Comparison of ENCODE assay signal across 2 cellular contexts in the genomic region with DNA sequence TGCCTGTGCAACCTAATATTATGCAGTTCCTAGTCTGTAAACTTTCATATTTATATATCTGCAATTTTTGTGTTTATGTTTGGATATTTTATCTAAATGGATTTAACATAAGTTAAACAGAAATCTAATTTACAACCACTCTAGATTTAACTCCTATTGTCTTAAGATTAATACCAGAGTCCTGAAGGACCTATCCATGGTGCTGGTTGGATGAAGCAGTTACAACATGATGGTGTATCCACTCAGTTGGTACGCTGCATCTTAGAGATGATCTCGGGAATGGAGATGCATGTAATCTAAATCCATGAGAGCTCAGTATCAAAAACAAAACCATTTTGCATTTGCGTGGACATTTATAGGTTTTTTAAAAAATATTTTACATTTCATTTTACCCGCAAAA.
A peak's percentile ranks its signal among the peaks of the same experiment; 100 is the strongest.
TF ChIP-seq lines count a peak whose summit lies in the region.

No MANE protein-coding gene starts in this region.

TF ChIP-seq in HepG2, 621 proteins besides CTCF, POLR2A, EP300 and RAD21:
- TF ChIP-seq, protein P1, sequence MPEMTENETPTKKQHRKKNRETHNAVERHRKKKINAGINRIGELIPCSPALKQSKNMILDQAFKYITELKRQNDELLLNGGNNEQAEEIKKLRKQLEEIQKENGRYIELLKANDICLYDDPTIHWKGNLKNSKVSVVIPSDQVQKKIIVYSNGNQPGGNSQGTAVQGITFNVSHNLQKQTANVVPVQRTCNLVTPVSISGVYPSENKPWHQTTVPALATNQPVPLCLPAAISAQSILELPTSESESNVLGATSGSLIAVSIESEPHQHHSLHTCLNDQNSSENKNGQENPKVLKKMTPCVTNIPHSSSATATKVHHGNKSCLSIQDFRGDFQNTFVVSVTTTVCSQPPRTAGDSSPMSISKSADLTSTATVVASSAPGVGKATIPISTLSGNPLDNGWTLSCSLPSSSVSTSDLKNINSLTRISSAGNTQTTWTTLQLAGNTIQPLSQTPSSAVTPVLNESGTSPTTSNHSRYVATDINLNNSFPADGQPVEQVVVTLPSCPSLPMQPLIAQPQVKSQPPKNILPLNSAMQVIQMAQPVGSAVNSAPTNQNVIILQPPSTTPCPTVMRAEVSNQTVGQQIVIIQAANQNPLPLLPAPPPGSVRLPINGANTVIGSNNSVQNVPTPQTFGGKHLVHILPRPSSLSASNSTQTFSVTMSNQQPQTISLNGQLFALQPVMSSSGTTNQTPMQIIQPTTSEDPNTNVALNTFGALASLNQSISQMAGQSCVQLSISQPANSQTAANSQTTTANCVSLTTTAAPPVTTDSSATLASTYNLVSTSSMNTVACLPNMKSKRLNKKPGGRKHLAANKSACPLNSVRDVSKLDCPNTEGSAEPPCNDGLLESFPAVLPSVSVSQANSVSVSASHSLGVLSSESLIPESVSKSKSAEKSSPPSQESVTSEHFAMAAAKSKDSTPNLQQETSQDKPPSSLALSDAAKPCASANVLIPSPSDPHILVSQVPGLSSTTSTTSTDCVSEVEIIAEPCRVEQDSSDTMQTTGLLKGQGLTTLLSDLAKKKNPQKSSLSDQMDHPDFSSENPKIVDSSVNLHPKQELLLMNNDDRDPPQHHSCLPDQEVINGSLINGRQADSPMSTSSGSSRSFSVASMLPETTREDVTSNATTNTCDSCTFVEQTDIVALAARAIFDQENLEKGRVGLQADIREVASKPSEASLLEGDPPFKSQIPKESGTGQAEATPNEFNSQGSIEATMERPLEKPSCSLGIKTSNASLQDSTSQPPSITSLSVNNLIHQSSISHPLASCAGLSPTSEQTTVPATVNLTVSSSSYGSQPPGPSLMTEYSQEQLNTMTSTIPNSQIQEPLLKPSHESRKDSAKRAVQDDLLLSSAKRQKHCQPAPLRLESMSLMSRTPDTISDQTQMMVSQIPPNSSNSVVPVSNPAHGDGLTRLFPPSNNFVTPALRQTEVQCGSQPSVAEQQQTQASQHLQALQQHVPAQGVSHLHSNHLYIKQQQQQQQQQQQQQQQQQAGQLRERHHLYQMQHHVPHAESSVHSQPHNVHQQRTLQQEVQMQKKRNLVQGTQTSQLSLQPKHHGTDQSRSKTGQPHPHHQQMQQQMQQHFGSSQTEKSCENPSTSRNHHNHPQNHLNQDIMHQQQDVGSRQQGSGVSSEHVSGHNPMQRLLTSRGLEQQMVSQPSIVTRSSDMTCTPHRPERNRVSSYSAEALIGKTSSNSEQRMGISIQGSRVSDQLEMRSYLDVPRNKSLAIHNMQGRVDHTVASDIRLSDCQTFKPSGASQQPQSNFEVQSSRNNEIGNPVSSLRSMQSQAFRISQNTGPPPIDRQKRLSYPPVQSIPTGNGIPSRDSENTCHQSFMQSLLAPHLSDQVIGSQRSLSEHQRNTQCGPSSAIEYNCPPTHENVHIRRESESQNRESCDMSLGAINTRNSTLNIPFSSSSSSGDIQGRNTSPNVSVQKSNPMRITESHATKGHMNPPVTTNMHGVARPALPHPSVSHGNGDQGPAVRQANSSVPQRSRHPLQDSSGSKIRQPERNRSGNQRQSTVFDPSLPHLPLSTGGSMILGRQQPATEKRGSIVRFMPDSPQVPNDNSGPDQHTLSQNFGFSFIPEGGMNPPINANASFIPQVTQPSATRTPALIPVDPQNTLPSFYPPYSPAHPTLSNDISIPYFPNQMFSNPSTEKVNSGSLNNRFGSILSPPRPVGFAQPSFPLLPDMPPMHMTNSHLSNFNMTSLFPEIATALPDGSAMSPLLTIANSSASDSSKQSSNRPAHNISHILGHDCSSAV (CRISPR knock-in tag; IDR thresholded peaks at IDR 0.05; ENCODE audit: borderline replicate concordance) = no peak
- no peak for TF ChIP-seq ZNF224 (CRISPR knock-in tag; IDR thresholded peaks at IDR 0.05)
- TF ChIP-seq MIER2 (CRISPR knock-in tag; IDR thresholded peaks at IDR 0.05) = peak; percentile 70; the same call in 1 of the 2 replicates
- no peak for TF ChIP-seq MAF1 (CRISPR knock-in tag; IDR thresholded peaks at IDR 0.05; ENCODE audit: borderline replicate concordance)
- TF ChIP-seq, protein P2, sequence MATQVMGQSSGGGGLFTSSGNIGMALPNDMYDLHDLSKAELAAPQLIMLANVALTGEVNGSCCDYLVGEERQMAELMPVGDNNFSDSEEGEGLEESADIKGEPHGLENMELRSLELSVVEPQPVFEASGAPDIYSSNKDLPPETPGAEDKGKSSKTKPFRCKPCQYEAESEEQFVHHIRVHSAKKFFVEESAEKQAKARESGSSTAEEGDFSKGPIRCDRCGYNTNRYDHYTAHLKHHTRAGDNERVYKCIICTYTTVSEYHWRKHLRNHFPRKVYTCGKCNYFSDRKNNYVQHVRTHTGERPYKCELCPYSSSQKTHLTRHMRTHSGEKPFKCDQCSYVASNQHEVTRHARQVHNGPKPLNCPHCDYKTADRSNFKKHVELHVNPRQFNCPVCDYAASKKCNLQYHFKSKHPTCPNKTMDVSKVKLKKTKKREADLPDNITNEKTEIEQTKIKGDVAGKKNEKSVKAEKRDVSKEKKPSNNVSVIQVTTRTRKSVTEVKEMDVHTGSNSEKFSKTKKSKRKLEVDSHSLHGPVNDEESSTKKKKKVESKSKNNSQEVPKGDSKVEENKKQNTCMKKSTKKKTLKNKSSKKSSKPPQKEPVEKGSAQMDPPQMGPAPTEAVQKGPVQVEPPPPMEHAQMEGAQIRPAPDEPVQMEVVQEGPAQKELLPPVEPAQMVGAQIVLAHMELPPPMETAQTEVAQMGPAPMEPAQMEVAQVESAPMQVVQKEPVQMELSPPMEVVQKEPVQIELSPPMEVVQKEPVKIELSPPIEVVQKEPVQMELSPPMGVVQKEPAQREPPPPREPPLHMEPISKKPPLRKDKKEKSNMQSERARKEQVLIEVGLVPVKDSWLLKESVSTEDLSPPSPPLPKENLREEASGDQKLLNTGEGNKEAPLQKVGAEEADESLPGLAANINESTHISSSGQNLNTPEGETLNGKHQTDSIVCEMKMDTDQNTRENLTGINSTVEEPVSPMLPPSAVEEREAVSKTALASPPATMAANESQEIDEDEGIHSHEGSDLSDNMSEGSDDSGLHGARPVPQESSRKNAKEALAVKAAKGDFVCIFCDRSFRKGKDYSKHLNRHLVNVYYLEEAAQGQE (IDR thresholded peaks at IDR 0.05; ENCODE audit: borderline replicate concordance in 1 of 2, low read depth in 1 of 2, low read length in 2 of 2) = peak; percentile 10 to 87
- TF ChIP-seq SP2 (CRISPR knock-in tag; IDR thresholded peaks at IDR 0.05) = no peak

TF ChIP-seq in WTC11, 78 proteins besides CTCF, POLR2A, EP300 and RAD21 (continued from another document):
- TF ChIP-seq, protein P3, sequence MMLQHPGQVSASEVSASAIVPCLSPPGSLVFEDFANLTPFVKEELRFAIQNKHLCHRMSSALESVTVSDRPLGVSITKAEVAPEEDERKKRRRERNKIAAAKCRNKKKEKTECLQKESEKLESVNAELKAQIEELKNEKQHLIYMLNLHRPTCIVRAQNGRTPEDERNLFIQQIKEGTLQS (CRISPR knock-in tag; conservative IDR thresholded peaks at IDR 0.05) = no peak
- TF ChIP-seq GABPB1 (CRISPR knock-in tag; IDR thresholded peaks at IDR 0.05) = no peak
